ENCODE assay signal across 22 cellular contexts in genomic region chr4:134700251-134700650, GRCh38.
DNase-seq lines count a peak whose midpoint lies in the region; ATAC-seq, FAIRE-seq and TF ChIP-seq lines count a peak whose summit lies in the region.
"Had no signal": no experiment of that assay in that cellular context is flagged by ENCODE, and none has a peak within 500 bp of the region (broad histone marks: within the 10 kb centered on the region; RNA-seq: fewer than 3 reads in every experiment).

No MANE protein-coding gene starts in this region.

- H3K23ac ChIP-seq in H1 (ENCODE audit: insufficient read length) = no peak overlapping the region

- H2AFZ ChIP-seq in HepG2 (ENCODE audit: low read length) = no peak overlapping the region
- no peak overlapping the region for H2AFZ ChIP-seq in H1 (ENCODE audit: low read length)
- H2AFZ ChIP-seq: GM23248 had no signal

- TF ChIP-seq RAD21 in HepG2 (CRISPR knock-in tag; IDR thresholded peaks at IDR 0.05) = no peak
- no peak for TF ChIP-seq RAD21 in H1 (IDR thresholded peaks at IDR 0.05 in 1 of 2, conservative IDR thresholded peaks at IDR 0.05 in 1 of 2; ENCODE audit: low read depth in 2 of 2, low read length in 2 of 2)

- H3K9me3 ChIP-seq in HepG2 (ENCODE audit: low read length) (no peaks in the 10 kb centered on the region), right lobe of liver (no peaks in the 10 kb centered on the region), H1 (ENCODE audit: insufficient read depth in 2 of 2, low read depth in 1 of 2, low read length in 1 of 2) (peaks cover 15 to 16% of the 10 kb centered on the region in 2 experiments), small intestine (ENCODE audit: control insufficient read depth, low read depth) (no peaks in the 10 kb centered on the region)
- H3K9me3 ChIP-seq: A549, BE2C had no signal

- H2BK12ac ChIP-seq in H1 (ENCODE audit: low read depth, low read length) = no peak overlapping the region

- TF ChIP-seq EP300 in HepG2 (IDR thresholded peaks at IDR 0.05; ENCODE audit: low read depth in 2 of 2, low read length in 2 of 2) (no peak), HepG2 (CRISPR knock-in tag; IDR thresholded peaks at IDR 0.05; ENCODE audit: borderline replicate concordance) (no peak), H1 (IDR thresholded peaks at IDR 0.05; ENCODE audit: borderline replicate concordance in 1 of 2, low read depth in 2 of 2, low read length in 2 of 2) (no peak)

- no peak overlapping the region for H3K9ac ChIP-seq in HepG2 (ENCODE audit: insufficient read depth, low read depth, low read length)
- H3K9ac ChIP-seq in H1 (replicated peaks in 1 of 4; ENCODE audit: extremely low read depth in 1 of 4, low read depth in 3 of 4, low read length in 3 of 4) = no peak overlapping the region
- H3K9ac ChIP-seq: BLaER1 treated with 17β-estradiol and CSF1 and Interleukin-3, amounts not matched to agents 10 nM and 100 nM; GM23248 had no signal

- H3K36me3 ChIP-seq in HepG2 (replicated peaks in 1 of 2; ENCODE audit: control insufficient read depth in 1 of 2, insufficient read depth in 2 of 2, low read length in 2 of 2) (no peaks in the 10 kb centered on the region), right lobe of liver (no peaks in the 10 kb centered on the region), H1 (ENCODE audit: control insufficient read depth in 2 of 4, insufficient read depth in 4 of 4, low read length in 3 of 4) (peaks cover 0 to 18% (median 2%) of the 10 kb centered on the region in 4 experiments; a peak in 3 of 8 replicates), small intestine (ENCODE audit: control insufficient read depth in 2 of 2, insufficient read depth in 2 of 2, low read length in 2 of 2) (no peaks in the 10 kb centered on the region)
- H3K36me3 ChIP-seq: BE2C; BLaER1 treated with 17β-estradiol and CSF1 and Interleukin-3, amounts not matched to agents 10 nM and 100 nM had no signal

- no peak overlapping the region for H3K56ac ChIP-seq in H1 (replicated peaks; ENCODE audit: insufficient read length, low read depth, low read length)

- in situ Hi-C loops in HepG2 (cut with HindIII; ENCODE audit: extremely low pct_ligation_motif_present, low pct_unique_long_range_greater_than_20kb) = no loop called here

- FAIRE-seq in HepG2 (lab: Jason Lieb, UNC) (no peak), H1 (lab: Jason Lieb, UNC) (no peak), small intestine (lab: Jason Lieb, UNC) (peak; percentile 62)
- FAIRE-seq: A549, GM12892 had no signal

- no peak for TF ChIP-seq POLR2A in HepG2 (IDR thresholded peaks at IDR 0.05; ENCODE audit: insufficient read depth in 1 of 2, low read depth in 2 of 2, low read length in 2 of 2)
- no peak for TF ChIP-seq POLR2A in right lobe of liver (IDR thresholded peaks at IDR 0.05)
- no peak for TF ChIP-seq POLR2A in H1 (IDR thresholded peaks at IDR 0.05; ENCODE audit: control extremely low read depth in 1 of 2, low read depth in 2 of 2, low read length in 2 of 2)

- no peak for DNase-seq in HepG2 (ENCODE audit: low spot score)
- no peak for DNase-seq in right lobe of liver
- DNase-seq in H1 (ENCODE audit: low read depth in 1 of 2, low spot score in 2 of 2) = no peak
- DNase-seq in small intestine = no peak
- no peak for DNase-seq in NCI-H146 (lab: John Stamatoyannopoulos, UW)
- DNase-seq: ACHN; AML-193; BE2C; Calu3; CD4-positive, alpha-beta T cell; CD8-positive, alpha-beta memory T cell; COR-L47; DMS53; DMS79 treated with DMSO at 0.1 percent for 48 hours; GM23248; H9 had no signal

- H3K14ac ChIP-seq in H1 (ENCODE audit: insufficient read length) = no peak overlapping the region

- H3K79me1 ChIP-seq in H1 (ENCODE audit: low read depth, low read length) = no peaks in the 10 kb centered on the region

- intact Hi-C loops in HepG2 (cut with micrococcal nuclease; ENCODE audit: unreplicated experiment) (no loop called here), right lobe of liver (cut with DNase I) (no loop called here)

- WGBS in HepG2 (ENCODE audit: low lambda C conversion rate) = 31% methylated on average over 4 of the region's 4 CpGs
- 35% methylated on average over 4 of the region's 4 CpGs for WGBS in right lobe of liver (ENCODE audit: insufficient coverage, low coverage, low lambda C conversion rate, missing lambda C conversion rate)
- WGBS in H1 (ENCODE audit: extremely low coverage in 1 of 2, insufficient coverage in 1 of 2, insufficient read length in 1 of 2, insufficient replicate concordance in 2 of 2, low coverage in 1 of 2, low lambda C conversion rate in 2 of 2, missing lambda C conversion rate in 1 of 2), 2 experiments = 91% methylated on average over 4 of the region's 4 CpGs; no CpG with 5 or more reads in 1 of the 2 experiments
- WGBS in small intestine, 3 donors = 76 to 81% (median 79%) methylated on average over 4 of the region's 4 CpGs

- H2BK5ac ChIP-seq in H1 (ENCODE audit: low read depth, low read length) = no peak overlapping the region

- H2BK15ac ChIP-seq in H1 (ENCODE audit: low read length) = no peak overlapping the region

- H3K27ac ChIP-seq in HepG2 (ENCODE audit: extremely low read length, insufficient read depth, low read length) = no peak overlapping the region
- H3K27ac ChIP-seq in right lobe of liver = no peak overlapping the region
- no peak overlapping the region for H3K27ac ChIP-seq in H1 (ENCODE audit: low read depth, low read length)
- no peak overlapping the region for H3K27ac ChIP-seq in small intestine (ENCODE audit: low read depth in 1 of 2, low read length in 1 of 2)
- H3K27ac ChIP-seq: 22Rv1; A549; BLaER1 treated with 17β-estradiol and CSF1 and Interleukin-3, amounts not matched to agents 10 nM and 100 nM; GM23248 had no signal

- ATAC-seq in HepG2 (no peak), right lobe of liver (no peak), GM19351 (IDR thresholded peaks at IDR 0.05; ENCODE audit: unreplicated experiment) (no peak)
- ATAC-seq: A549, HCT116 had no signal

- no peak overlapping the region for H3K18ac ChIP-seq in H1 (ENCODE audit: extremely low read depth, low read length)

- H4K5ac ChIP-seq in H1 (ENCODE audit: insufficient read length, low read depth, low read length) = no peak overlapping the region

- no peaks in the 10 kb centered on the region for H3K23me2 ChIP-seq in H1 (ENCODE audit: low read depth, low read length)

- H4K20me1 ChIP-seq in HepG2 (ENCODE audit: insufficient read depth, low read length) (no peaks in the 10 kb centered on the region), H1 (replicated peaks in 1 of 2; ENCODE audit: control insufficient read depth in 1 of 2, insufficient read depth in 2 of 2, low read length in 2 of 2) (no peaks in the 10 kb centered on the region)
- H4K20me1 ChIP-seq: BLaER1 treated with 17β-estradiol and CSF1 and Interleukin-3, amounts not matched to agents 10 nM and 100 nM had no signal

- POLR2A ChIA-PET in HepG2 (lab: Yijun Ruan, JAX) (no interaction called here), H1 (lab: Charles Lee; ENCODE audit: partially characterized antibody) (no interaction called here)

- no peaks in the 10 kb centered on the region for H3K79me2 ChIP-seq in HepG2 (ENCODE audit: insufficient read depth, low read length)
- H3K79me2 ChIP-seq in H1 (ENCODE audit: control insufficient read depth in 1 of 2, insufficient read depth in 2 of 2, low read length in 2 of 2) = no peaks in the 10 kb centered on the region

- no TSS peak for BruUV-seq in HepG2 (replicated peaks; lab: Mats Ljungman, UMichigan)

- H2AK5ac ChIP-seq in H1 (ENCODE audit: low read depth, low read length) = no peak overlapping the region

- no peak overlapping the region for H3K4ac ChIP-seq in H1 (replicated peaks; ENCODE audit: insufficient read length, low read depth, low read length)

- no peaks in the 10 kb centered on the region for H3K27me3 ChIP-seq in HepG2 (ENCODE audit: control insufficient read depth in 1 of 2, insufficient read depth in 2 of 2, low read length in 2 of 2)
- no peaks in the 10 kb centered on the region for H3K27me3 ChIP-seq in right lobe of liver
- H3K27me3 ChIP-seq in H1 (replicated peaks in 1 of 4; ENCODE audit: control insufficient read depth in 3 of 4, extremely low read depth in 1 of 4, insufficient read depth in 3 of 4, low read length in 3 of 4) = no peaks in the 10 kb centered on the region
- H3K27me3 ChIP-seq in small intestine (ENCODE audit: control insufficient read depth in 2 of 2, insufficient read depth in 2 of 2, low read length in 2 of 2) = no peaks in the 10 kb centered on the region
- H3K27me3 ChIP-seq: BE2C; BLaER1 treated with 17β-estradiol and CSF1 and Interleukin-3, amounts not matched to agents 10 nM and 100 nM had no signal

- no peak for TF ChIP-seq CTCF in HepG2 (CRISPR knock-in tag; IDR thresholded peaks at IDR 0.05)
- TF ChIP-seq CTCF in right lobe of liver (IDR thresholded peaks at IDR 0.05) = no peak
- TF ChIP-seq CTCF in H1 (IDR thresholded peaks at IDR 0.05; ENCODE audit: control extremely low read depth in 1 of 3, insufficient read depth in 1 of 3, low read depth in 1 of 3, low read length in 3 of 3) = no peak

- H3K4me2 ChIP-seq in HepG2 (ENCODE audit: low read depth, low read length) (no peak overlapping the region), H1 (ENCODE audit: insufficient read depth in 1 of 2, low read depth in 2 of 2, low read length in 2 of 2) (no peak overlapping the region)
- H3K4me2 ChIP-seq: A549; BLaER1 treated with 17β-estradiol and CSF1 and Interleukin-3, amounts not matched to agents 10 nM and 100 nM had no signal

- no peaks in the 10 kb centered on the region for H3K4me1 ChIP-seq in HepG2 (ENCODE audit: insufficient read depth, low read length)
- no peaks in the 10 kb centered on the region for H3K4me1 ChIP-seq in right lobe of liver
- no peaks in the 10 kb centered on the region for H3K4me1 ChIP-seq in H1 (replicated peaks in 1 of 4; ENCODE audit: control insufficient read depth in 3 of 4, insufficient read depth in 4 of 4, low read length in 3 of 4)
- H3K4me1 ChIP-seq in small intestine (ENCODE audit: control insufficient read depth in 2 of 2, insufficient read depth in 1 of 2, low read depth in 1 of 2, low read length in 1 of 2) = no peaks in the 10 kb centered on the region
- H3K4me1 ChIP-seq: A549; BE2C; BLaER1 treated with 17β-estradiol and CSF1 and Interleukin-3, amounts not matched to agents 10 nM and 100 nM had no signal

- H2BK20ac ChIP-seq in H1 (ENCODE audit: low read length) = no peak overlapping the region

- no peak overlapping the region for H2BK120ac ChIP-seq in H1 (replicated peaks; ENCODE audit: low read depth, low read length)

- no peak overlapping the region for H4K8ac ChIP-seq in H1 (ENCODE audit: extremely low read depth, insufficient read depth, low read length)

- H4K91ac ChIP-seq in H1 (replicated peaks; ENCODE audit: insufficient read length, low read length) = no peak overlapping the region

- CTCF ChIA-PET in HepG2 (lab: Yijun Ruan, JAX; ENCODE audit: low intra/inter-chr PET ratio, low total read pairs) = no interaction called here
- CTCF ChIA-PET in H1 (lab: Charles Lee; ENCODE audit: partially characterized antibody) = no interaction called here

- H3K4me3 ChIP-seq in HepG2 (replicated peaks in 1 of 3; ENCODE audit: insufficient read depth in 1 of 3, low read depth in 2 of 3, low read length in 3 of 3) = no peak overlapping the region
- H3K4me3 ChIP-seq in right lobe of liver = no peak overlapping the region
- no peak overlapping the region for H3K4me3 ChIP-seq in H1 (ENCODE audit: extremely low read depth in 1 of 4, insufficient read depth in 2 of 4, low read depth in 3 of 4, low read length in 4 of 4)
- H3K4me3 ChIP-seq in small intestine (ENCODE audit: low read depth in 1 of 2, low read length in 2 of 2) = no peak overlapping the region
- H3K4me3 ChIP-seq: A549; BLaER1 treated with 17β-estradiol and CSF1 and Interleukin-3, amounts not matched to agents 10 nM and 100 nM; GM23248 had no signal

Comparison
In these comparisons a context has a peak if more than half of its experiments do, and no peak if none do; other contexts are left out.
1. Of the 41 proteins assayed by ChIP-seq in both HepG2 and H1: peak only in HepG2: none; only in H1: none; in both: CEBPB; in neither: 40.